ENCODE assay signal across 10 cellular contexts in genomic region chr10:69383485-69384089, GRCh38. TPM values are rescaled to one million over a fixed set of nuclear protein-coding genes. Genes with fewer than 3 reads are reported as not detected.
DNase-seq lines count a peak whose midpoint lies in the region; ATAC-seq and TF ChIP-seq lines count a peak whose summit lies in the region.
"Had no signal": no experiment of that assay in that cellular context is flagged by ENCODE, and none has a peak within 500 bp of the region (broad histone marks: within the 10 kb centered on the region; RNA-seq: fewer than 3 reads in every experiment).

No MANE protein-coding gene starts in this region.

- ATAC-seq in HG02763 (IDR thresholded peaks at IDR 0.05; ENCODE audit: unreplicated experiment) = no peak

- POLR2A ChIA-PET in AG04449 (lab: Yijun Ruan, JAX) = interaction anchor here (0.6 to 1.7 kb wide), 3 partner anchors 61 to 184 kb away, joined by 3 to 8 read pairs (median 4); no protein-coding TSS in a partner anchor

- peaks cover 6% of the 10 kb centered on the region for H3K36me3 ChIP-seq in colonic mucosa

- H3K4me3 ChIP-seq in AG04449 (ENCODE audit: low read depth, low read length) (no peak overlapping the region), epithelial cell of proximal tubule (ENCODE audit: low read depth, low read length) (no peak overlapping the region), colonic mucosa (no peak overlapping the region)

- H3K27me3 ChIP-seq in colonic mucosa = no peaks in the 10 kb centered on the region

- H3K27ac ChIP-seq in colonic mucosa = no peak overlapping the region

- H3K9ac ChIP-seq in colonic mucosa (ENCODE audit: low read depth in 2 of 2, low read length in 2 of 2) = no peak overlapping the region

- no peaks in the 10 kb centered on the region for H3K9me3 ChIP-seq in colonic mucosa

- CTCF ChIA-PET in AG04449 (lab: Yijun Ruan, JAX) = interaction anchor here (0.6 to 16.8 kb wide), 16 partner anchors 9 to 193 kb away, joined by 3 to 451 read pairs (median 4); no protein-coding TSS in a partner anchor

- intact Hi-C loops in colonic mucosa (cut with DNase I) = loop anchor here (10.0 kb wide), 1 partner anchor 69 kb away; no protein-coding TSS in a partner anchor

- TF ChIP-seq CTCF in AG04449 (IDR thresholded peaks at IDR 0.05; ENCODE audit: insufficient read depth, low read length, missing control alignments) = peak; percentile 24
- peak; percentile 15 for TF ChIP-seq CTCF in epithelial cell of proximal tubule (conservative IDR thresholded peaks at IDR 0.05; ENCODE audit: low read depth, low read length)
- TF ChIP-seq CTCF in colonic mucosa (IDR thresholded peaks at IDR 0.05) = no peak

- DNase-seq in AG04449 (ENCODE audit: low read depth, low spot score) (peak; percentile 19), M059J (ENCODE audit: low read depth) (peak; percentile 57), epithelial cell of proximal tubule (ENCODE audit: low read depth) (no peak), myocyte (ENCODE audit: low read depth) (peak; percentile 88), mucosa of gallbladder (ENCODE audit: low spot score) (no peak), NCI-H2107 (lab: John Stamatoyannopoulos, UW) (no peak), colonic mucosa (no peak)
- DNase-seq: MM.1S, OCI-M1 had no signal

- no peaks in the 10 kb centered on the region for H3K4me1 ChIP-seq in colonic mucosa

RNA-seq across cellular contexts. Expression of gene TACR2, which starts 33.1 kb away (rescaled TPM):
- 0.05 and 0.15 TPM in 2 replicates for total RNA-seq in M059J (2014; rRNA removed; shearing (Covaris generic))
- total RNA-seq in epithelial cell of proximal tubule (0.23 TPM in 1 of 2 replicates, not detected in the other), myocyte (0.08 TPM in 1 of 2 replicates, not detected in the other), mucosa of gallbladder (1.6 TPM), colonic mucosa (10 to 100 TPM in 1 of 2 donors, under 1 TPM in 1; 0.22 to 18.8 TPM)
- 1.8 TPM for polyA plus RNA-seq in myocyte (2012)

Comparison
In these comparisons a context has a peak if more than half of its experiments do, and no peak if none do; other contexts are left out.
1. DNase-seq: peak in AG04449 (single experiment), M059J (single experiment) and myocyte (single experiment); none in epithelial cell of proximal tubule (single experiment), mucosa of gallbladder (single experiment), NCI-H2107 (single experiment) and colonic mucosa (single experiment).